Comparison of ENCODE assay signal across 16 cellular contexts in genomic region chr17:41735744-41736143, GRCh38. TPM values are rescaled to one million over a fixed set of nuclear protein-coding genes. Genes with fewer than 3 reads are reported as not detected.
DNase-seq lines count a peak whose midpoint lies in the region; TF ChIP-seq lines count a peak whose summit lies in the region.
"Had no signal": no experiment of that assay in that cellular context is flagged by ENCODE, and none has a peak within 500 bp of the region (broad histone marks: within the 10 kb centered on the region; RNA-seq: fewer than 3 reads in every experiment).

No MANE protein-coding gene starts in this region.

- peaks cover 8% of the 10 kb centered on the region for H3K23me2 ChIP-seq in H9 (ENCODE audit: insufficient read length, low read depth, low read length, poor library complexity, severe bottlenecking)

- no peak overlapping the region for H3K23ac ChIP-seq in H9 (ENCODE audit: insufficient read length, low read depth, low read length)

- H4K91ac ChIP-seq in H9 (ENCODE audit: insufficient read length, low read depth, low read length) = no peak overlapping the region

- peaks cover 15 to 43% of the 10 kb centered on the region in 2 experiments for H3K4me1 Mint-ChIP-seq in H9
- peaks cover 28% of the 10 kb centered on the region for H3K4me1 Mint-ChIP-seq in endothelial cell (ENCODE audit: unreplicated experiment)
- H3K4me1 Mint-ChIP-seq in neural progenitor cell = peaks cover 22% of the 10 kb centered on the region

- H3T11ph ChIP-seq in H9 (ENCODE audit: low read length) = no peak overlapping the region

- H4K8ac ChIP-seq in H9 (replicated peaks; ENCODE audit: insufficient read length, low read depth, low read length) = no peak overlapping the region

- no peak overlapping the region for H2BK12ac ChIP-seq in H9 (ENCODE audit: insufficient read length, low read depth, low read length)

- H3F3A ChIP-seq in neural progenitor cell (ENCODE audit: low read depth) = peaks cover 8% of the 10 kb centered on the region

- H2BK120ac ChIP-seq in H9 (ENCODE audit: low read depth, low read length, poor library complexity, severe bottlenecking) = no peak overlapping the region

- WGBS in H9 (ENCODE audit: extremely low coverage, insufficient read length, low lambda C conversion rate) = no CpG with 5 or more reads among the region's 4 CpGs

- H3K14ac ChIP-seq in H9 (ENCODE audit: insufficient read depth, low read length) = no peak overlapping the region

- H3K9ac ChIP-seq in H9 (ENCODE audit: extremely low read depth, insufficient read length, low read length) (no peak overlapping the region), neural progenitor cell (no peak overlapping the region)

- no peak overlapping the region for H2AFZ ChIP-seq in H9 (ENCODE audit: low read length)
- no peak overlapping the region for H2AFZ ChIP-seq in neural progenitor cell (replicated peaks)

- H3K18ac ChIP-seq in H9 (ENCODE audit: insufficient read length, low read depth, low read length) = no peak overlapping the region

- in situ Hi-C loops in GM13977 (cut with MboI; ENCODE audit: low pct_unique_long_range_greater_than_20kb, low sequenced_read_pairs, unreplicated experiment) = loop anchor here (5.0 to 25.0 kb wide), 2 partner anchors 67 to 377 kb away; partner anchors contain the start of genes DHX58, HSPB9 and KAT2A

- H2AK5ac ChIP-seq in H9 (ENCODE audit: insufficient read length, low read length) = no peak overlapping the region

- H2BK20ac ChIP-seq in H9 (ENCODE audit: low read depth, low read length, poor library complexity, severe bottlenecking) = no peak overlapping the region

- no peak overlapping the region for H3K27ac ChIP-seq in H9 (ENCODE audit: insufficient read length, low read depth, low read length)
- no peak overlapping the region for H3K27ac ChIP-seq in neural progenitor cell
- H3K27ac ChIP-seq: BLaER1 treated with 17β-estradiol and CSF1 and Interleukin-3, amounts not matched to agents 10 nM and 100 nM had no signal

- H3K36me3 Mint-ChIP-seq in H9 (ENCODE audit: insufficient read depth in 1 of 3, low read depth in 3 of 3) (no peaks in the 10 kb centered on the region; a peak in 1 of 7 replicates), endothelial cell (ENCODE audit: low read depth, unreplicated experiment) (peaks cover 13% of the 10 kb centered on the region), neural progenitor cell (no peaks in the 10 kb centered on the region)

- H2BK15ac ChIP-seq in H9 (ENCODE audit: low read depth, low read length) = no peak overlapping the region

- no peak overlapping the region for H3K56ac ChIP-seq in H9 (ENCODE audit: insufficient read length, low read depth, low read length)

- no peaks in the 10 kb centered on the region for H3K4me1 ChIP-seq in H9 (ENCODE audit: insufficient read depth, low read length)
- peaks cover 4% of the 10 kb centered on the region for H3K4me1 ChIP-seq in neural progenitor cell

- H3K27ac Mint-ChIP-seq in H9 = no peak overlapping the region
- H3K27ac Mint-ChIP-seq in endothelial cell (ENCODE audit: unreplicated experiment) = no peak overlapping the region
- H3K27ac Mint-ChIP-seq in neural progenitor cell = no peak overlapping the region
- H3K27ac Mint-ChIP-seq: CD4-positive, alpha-beta T cell had no signal

- no peak overlapping the region for H2BK5ac ChIP-seq in H9 (ENCODE audit: insufficient read length, low read length)

- H3K9me3 Mint-ChIP-seq in H9 (no peaks in the 10 kb centered on the region), endothelial cell (ENCODE audit: unreplicated experiment) (no peaks in the 10 kb centered on the region), neural progenitor cell (peaks cover 2% of the 10 kb centered on the region)
- H3K9me3 Mint-ChIP-seq: CD4-positive, alpha-beta T cell had no signal

- H3K9me3 ChIP-seq in H9 (ENCODE audit: control insufficient read depth, low read depth, low read length) (no peaks in the 10 kb centered on the region), neural progenitor cell (ENCODE audit: low read depth) (no peaks in the 10 kb centered on the region)
- H3K9me3 ChIP-seq: BLaER1 treated with 17β-estradiol and CSF1 and Interleukin-3, amounts not matched to agents 10 nM and 100 nM had no signal

- H3K27me3 Mint-ChIP-seq in H9 (ENCODE audit: low read depth) = peaks cover 72% of the 10 kb centered on the region
- H3K27me3 Mint-ChIP-seq in endothelial cell (ENCODE audit: unreplicated experiment) = peaks cover 3% of the 10 kb centered on the region
- peaks cover 49% of the 10 kb centered on the region for H3K27me3 Mint-ChIP-seq in neural progenitor cell (ENCODE audit: insufficient read depth, low read depth)

- DNase-seq in GM13977 (ENCODE audit: low spot score) = peak; percentile 23
- peak; percentile 30 for DNase-seq in H9
- no peak for DNase-seq in endothelial cell (ENCODE audit: low spot score)
- DNase-seq in neural progenitor cell (ENCODE audit: low spot score) = no peak
- no peak for DNase-seq in stimulated activated CD4-positive, alpha-beta T cell treated with anti-CD3 and anti-CD28 coated beads, Interleukin-1b, Interleukin-23, amount 100 ng/mL, for 48 hours
- no peak for DNase-seq in occipital lobe (lab: John Stamatoyannopoulos, UW)
- no peak for DNase-seq in NCI-H2081 (lab: John Stamatoyannopoulos, UW)
- DNase-seq: ACHN; Calu3; CD4-positive, alpha-beta T cell; DMS 273 treated with DMSO at 0.1 percent for 48 hours; IMR-90 had no signal

- H3K27me3 ChIP-seq in H9 (ENCODE audit: insufficient read depth, low read length) (peaks cover 27% of the 10 kb centered on the region; the same call in 1 of the 2 replicates), neural progenitor cell (peaks cover 72% of the 10 kb centered on the region)

- no peaks in the 10 kb centered on the region for H3K36me3 ChIP-seq in neural progenitor cell
- H3K36me3 ChIP-seq: BLaER1 treated with 17β-estradiol and CSF1 and Interleukin-3, amounts not matched to agents 10 nM and 100 nM had no signal

- no peaks in the 10 kb centered on the region for H3K79me1 ChIP-seq in H9 (ENCODE audit: insufficient read depth, low read depth, low read length, poor library complexity, severe bottlenecking)

- H3K4me2 ChIP-seq in H9 (ENCODE audit: insufficient read depth, insufficient read length, low read length) (no peak overlapping the region), neural progenitor cell (no peak overlapping the region)

- no peak overlapping the region for H4K5ac ChIP-seq in H9 (ENCODE audit: insufficient read length, low read depth, low read length)

- no peak overlapping the region; a peak in 1 of 5 replicates for H3K4me3 Mint-ChIP-seq in H9
- H3K4me3 Mint-ChIP-seq in endothelial cell (ENCODE audit: unreplicated experiment) = peak overlapping the region; percentile 49
- peak overlapping the region; percentile 3 for H3K4me3 Mint-ChIP-seq in neural progenitor cell
- H3K4me3 Mint-ChIP-seq: CD4-positive, alpha-beta T cell had no signal

- H4K20me1 ChIP-seq in H9 (ENCODE audit: control insufficient read depth, insufficient read depth, insufficient read length) = no peaks in the 10 kb centered on the region
- H4K20me1 ChIP-seq in neural progenitor cell (ENCODE audit: low read depth) = peaks cover 3% of the 10 kb centered on the region

- no peak for TF ChIP-seq CTCF in GM13977 (IDR thresholded peaks at IDR 0.05; ENCODE audit: extremely low read depth, insufficient read depth, missing control alignments)
- TF ChIP-seq CTCF in H9 (conservative IDR thresholded peaks at IDR 0.05) = no peak
- no peak for TF ChIP-seq CTCF in endothelial cell (IDR thresholded peaks at IDR 0.05; ENCODE audit: unreplicated experiment)
- TF ChIP-seq CTCF in neural progenitor cell (IDR thresholded peaks at IDR 0.05) = no peak

- no peak overlapping the region for H3K4ac ChIP-seq in H9 (ENCODE audit: low read depth, low read length)

- H3K79me2 ChIP-seq in H9 (ENCODE audit: insufficient read depth, low read length) (no peaks in the 10 kb centered on the region), neural progenitor cell (ENCODE audit: low read depth) (no peaks in the 10 kb centered on the region)

- no peak overlapping the region for H3K4me3 ChIP-seq in neural progenitor cell

RNA-seq across cellular contexts. Expression of gene HAP1, which starts 1.3 kb away (rescaled TPM):
- 2.2 and 2.5 TPM in 2 replicates for total RNA-seq in H9 (2021)
- total RNA-seq in endothelial cell (ENCODE audit: unreplicated experiment) = 18.1 TPM
- 0.45 and 1.7 TPM in 2 replicates for total RNA-seq in neural progenitor cell (ENCODE audit: low replicate concordance)
- 0.16 TPM for total RNA-seq in occipital lobe

RNA-seq across cellular contexts. Expression of gene GAST, which starts 23.6 kb away (rescaled TPM):
- total RNA-seq in H9 (2021) = not detected in 2 replicates
- total RNA-seq in endothelial cell (ENCODE audit: unreplicated experiment) = not detected
- total RNA-seq in neural progenitor cell (ENCODE audit: low replicate concordance) = not detected in 2 replicates
- not detected for total RNA-seq in occipital lobe
- total RNA-seq: A172; Calu3; CD4-positive, alpha-beta T cell; Daoy; H4; IMR-90 had no signal

RNA-seq across cellular contexts. Expression of gene EIF1, which starts 47.1 kb away (rescaled TPM):
- total RNA-seq in H9 (2021) (651 and 652 TPM in 2 replicates), endothelial cell (ENCODE audit: unreplicated experiment) (569 TPM), neural progenitor cell (ENCODE audit: low replicate concordance) (60.7 and 91.4 TPM in 2 replicates), occipital lobe (95.5 TPM)

RNA-seq across cellular contexts. Expression of gene JUP, which starts 50.8 kb away (rescaled TPM):
- total RNA-seq in H9 (2021) = 87.9 and 90.1 TPM in 2 replicates
- 330 TPM for total RNA-seq in endothelial cell (ENCODE audit: unreplicated experiment)
- 28.5 and 91.8 TPM in 2 replicates for total RNA-seq in neural progenitor cell (ENCODE audit: low replicate concordance)
- 37.4 TPM for total RNA-seq in occipital lobe

Comparison
In these comparisons a context has a peak if more than half of its experiments do, and no peak if none do; other contexts are left out.
1. DNase-seq: peak in GM13977 (single experiment) and H9 (single experiment); none in endothelial cell (single experiment), neural progenitor cell (single experiment), stimulated activated CD4-positive, alpha-beta T cell treated with anti-CD3 and anti-CD28 coated beads, Interleukin-1b, Interleukin-23, amount 100 ng/mL, for 48 hours (single experiment), occipital lobe (single experiment) and NCI-H2081 (0 of 2).
2. H3K4me3 Mint-ChIP-seq: peak in endothelial cell (single experiment) and neural progenitor cell (single experiment); none in H9 (0 of 2).